16 cellular contexts compared by ENCODE assay signal in the genomic region with DNA sequence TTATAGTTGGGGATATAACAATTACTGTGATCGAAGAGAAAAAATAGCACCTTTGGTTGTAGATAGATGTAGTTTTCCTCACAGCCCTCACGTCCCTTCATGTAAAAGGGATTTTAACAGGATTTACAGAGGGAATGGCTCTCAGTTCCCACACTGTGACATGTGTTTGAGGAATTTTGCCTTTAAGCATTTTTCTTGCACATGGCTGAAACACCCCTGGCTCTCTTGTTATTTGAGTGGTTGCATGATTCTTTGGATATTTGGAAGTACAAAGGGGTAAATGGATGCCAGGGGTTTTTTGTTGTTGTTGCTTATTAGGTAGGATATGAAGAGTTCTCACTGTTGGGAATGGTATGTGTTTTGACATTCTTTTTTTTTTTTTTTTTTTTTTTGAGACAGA. TPM values are rescaled to one million over a fixed set of nuclear protein-coding genes. Genes with fewer than 3 reads are reported as not detected.
A peak's percentile ranks its signal among the peaks of the same experiment; 100 is the strongest.
DNase-seq lines count a peak whose midpoint lies in the region; ATAC-seq and TF ChIP-seq lines count a peak whose summit lies in the region.
"Had no signal": no experiment of that assay in that cellular context is flagged by ENCODE, and none has a peak within 500 bp of the region (broad histone marks: within the 10 kb centered on the region; RNA-seq: fewer than 3 reads in every experiment).

No MANE protein-coding gene starts in this region.

- H3F3A ChIP-seq in GM23248 (ENCODE audit: insufficient read depth), result peaks cover 15% of the 10 kb centered on the region

- H3K79me2 ChIP-seq in GM23248 (ENCODE audit: insufficient read depth) (no peaks in the 10 kb centered on the region), mesendoderm (ENCODE audit: control insufficient read depth, insufficient read depth, low read length) (no peaks in the 10 kb centered on the region)

- no peak overlapping the region for H2AFZ ChIP-seq in GM23248

- H3K27me3 ChIP-seq in GM23248 (replicated peaks; ENCODE audit: insufficient read depth) (no peaks in the 10 kb centered on the region), ascending aorta (no peaks in the 10 kb centered on the region), mesendoderm (ENCODE audit: insufficient read depth, low read length, poor library complexity) (no peaks in the 10 kb centered on the region), suprapubic skin (no peaks in the 10 kb centered on the region)
- H3K27me3 ChIP-seq: BE2C had no signal

- H3K9me2 ChIP-seq in GM23248 (ENCODE audit: insufficient read depth), result no peaks in the 10 kb centered on the region

- 96 to 100% methylated on average over 2 of the region's 2 CpGs for WGBS in GM23248 (ENCODE audit: low coverage in 1 of 2, low lambda C conversion rate in 2 of 2, missing lambda C conversion rate in 2 of 2), 2 experiments
- WGBS in mesendoderm (ENCODE audit: extremely low coverage, insufficient coverage, low lambda C conversion rate), result no CpG with 5 or more reads among the region's 2 CpGs
- 80% methylated on average over 2 of the region's 2 CpGs for WGBS in suprapubic skin

- H3K36me3 ChIP-seq in GM23248 (ENCODE audit: low read depth), result no peaks in the 10 kb centered on the region
- H3K36me3 ChIP-seq in ascending aorta, result no peaks in the 10 kb centered on the region
- H3K36me3 ChIP-seq in mesendoderm (ENCODE audit: control insufficient read depth, insufficient read depth, low read length), result no peaks in the 10 kb centered on the region
- H3K36me3 ChIP-seq in suprapubic skin, result no peaks in the 10 kb centered on the region
- H3K36me3 ChIP-seq: BE2C had no signal

- no peak overlapping the region for H3K23ac ChIP-seq in mesendoderm (ENCODE audit: low read length)

- H2BK15ac ChIP-seq in mesendoderm (replicated peaks; ENCODE audit: low read depth), result no peak overlapping the region

- TF ChIP-seq CTCF in ascending aorta (IDR thresholded peaks at IDR 0.05) (no peak), suprapubic skin (IDR thresholded peaks at IDR 0.05) (no peak)

- no peak overlapping the region for H2AK5ac ChIP-seq in mesendoderm (ENCODE audit: low read length)

- intact Hi-C loops in ascending aorta (cut with DNase I), result no loop called here

- H3K9me3 ChIP-seq in GM23248 (ENCODE audit: low read depth), result no peaks in the 10 kb centered on the region
- no peaks in the 10 kb centered on the region for H3K9me3 ChIP-seq in ascending aorta
- no peaks in the 10 kb centered on the region for H3K9me3 ChIP-seq in suprapubic skin
- H3K9me3 ChIP-seq: BE2C had no signal

- no peak overlapping the region for H3K4ac ChIP-seq in mesendoderm (ENCODE audit: low read depth, low read length)

- H4K20me1 ChIP-seq in GM23248 (ENCODE audit: insufficient read depth), result no peaks in the 10 kb centered on the region

- no peak overlapping the region for H4K8ac ChIP-seq in mesendoderm (ENCODE audit: low read depth, low read length)

- no peak overlapping the region for H2BK120ac ChIP-seq in mesendoderm (ENCODE audit: low read depth, low read length)

- no peak overlapping the region for H3K56ac ChIP-seq in mesendoderm (ENCODE audit: low read length)

- no peak for TF ChIP-seq POLR2A in suprapubic skin (IDR thresholded peaks at IDR 0.05)

- H3K4me1 ChIP-seq in GM23248 (ENCODE audit: insufficient read depth) (peaks cover 15% of the 10 kb centered on the region), ascending aorta (peaks cover 5 to 40% of the 10 kb centered on the region in 2 donors), mesendoderm (ENCODE audit: control insufficient read depth, low read depth, low read length) (peaks cover 3% of the 10 kb centered on the region), suprapubic skin (peaks cover 73% of the 10 kb centered on the region)

- no peaks in the 10 kb centered on the region for H3K79me1 ChIP-seq in mesendoderm (ENCODE audit: low read length)

- no peak for TF ChIP-seq EP300 in suprapubic skin (IDR thresholded peaks at IDR 0.05)

- no peak for ATAC-seq in HG02840 (IDR thresholded peaks at IDR 0.05; ENCODE audit: low FRiP score, unreplicated experiment)
- no peak for ATAC-seq in HG02938 (IDR thresholded peaks at IDR 0.05; ENCODE audit: unreplicated experiment)
- ATAC-seq: CD8-positive, alpha-beta T cell had no signal

- no peak overlapping the region for H4K5ac ChIP-seq in mesendoderm (ENCODE audit: low read length)

- H3K9ac ChIP-seq in GM23248 (no peak overlapping the region), mesendoderm (ENCODE audit: low read length) (no peak overlapping the region)

- in situ Hi-C loops in GM23248 (cut with MboI), result no loop called here

- H3K4me3 ChIP-seq in GM23248, result no peak overlapping the region
- no peak overlapping the region for H3K4me3 ChIP-seq in ascending aorta
- H3K4me3 ChIP-seq in mesendoderm (ENCODE audit: low read length), result no peak overlapping the region
- H3K4me3 ChIP-seq in suprapubic skin, result no peak overlapping the region

- H3K18ac ChIP-seq in mesendoderm (ENCODE audit: low read length), result no peak overlapping the region

- H3K4me2 ChIP-seq in GM23248 (ENCODE audit: unreplicated experiment) (no peak overlapping the region), mesendoderm (ENCODE audit: low read length) (no peak overlapping the region)

- DNase-seq in GM23248 (peak; percentile 27), ascending aorta (ENCODE audit: low spot score in 2 of 2) (no peak), mesendoderm (peak; percentile 44), suprapubic skin (ENCODE audit: low spot score in 2 of 2) (no peak), hippocampal formation (lab: John Stamatoyannopoulos, UW) (no peak)
- DNase-seq: ACHN; BE2C; CD8-positive, alpha-beta T cell; DMS79 treated with DMSO at 0.1 percent for 48 hours; IMR-90; MV-4-11; NCI-H1417 treated with DMSO at 0.1 percent for 48 hours; NCI-H2029 treated with DMSO at 0.1 percent for 48 hours; NCI-H510A had no signal

- H3K27ac ChIP-seq in GM23248 (no peak overlapping the region), ascending aorta (peak overlapping the region; percentile 10 to 84), mesendoderm (ENCODE audit: low read depth, low read length) (no peak overlapping the region), suprapubic skin (peak overlapping the region; percentile 22)

- no peak overlapping the region for H2BK5ac ChIP-seq in mesendoderm (ENCODE audit: low read length)

RNA-seq across cellular contexts. Expression of a gene that starts 48.2 kb away (rescaled TPM):
- total RNA-seq in GM23248 (2014; rRNA removed; shearing (Covaris generic)), result 4.8 and 8.4 TPM in 2 replicates
- 0.98 and 1.2 TPM in 2 replicates for polyA plus RNA-seq in GM23248 (2016; fragmentation: Nextera tagmentation; extraction: Ambion mirVana)
- 101 TPM for total RNA-seq in ascending aorta
- 5.1 TPM for polyA plus RNA-seq in mesendoderm (2013, experiment 1 of 2)
- polyA plus RNA-seq in mesendoderm (2013, experiment 2 of 2), result 5.3 TPM
- total RNA-seq in suprapubic skin, result 100 to 1,000 TPM; 133 to 367 (median 191) TPM

Comparison
In these comparisons a context has a peak if more than half of its experiments do, and no peak if none do; other contexts are left out.
1. DNase-seq: peak in GM23248 (single experiment) and mesendoderm (single experiment); none in ascending aorta (0 of 2), suprapubic skin (0 of 2) and hippocampal formation (0 of 2).
2. H3K27ac ChIP-seq: peak in ascending aorta (2 of 2) and suprapubic skin (single experiment); none in GM23248 (single experiment) and mesendoderm (single experiment).
3. RNA of a gene that starts 48.2 kb away (total RNA-seq): 133 to 367 TPM in suprapubic skin and 101 TPM in ascending aorta (single experiment); 4.8 to 8.4 TPM in GM23248; every median in the first group is over 10 times any median in the second.